Comparison of ENCODE assay signal across 9 cellular contexts in genomic region chr6:149065658-149066556, GRCh38.
DNase-seq lines count a peak whose midpoint lies in the region; ATAC-seq and TF ChIP-seq lines count a peak whose summit lies in the region.
"Had no signal": no experiment of that assay in that cellular context is flagged by ENCODE, and none has a peak within 500 bp of the region (broad histone marks: within the 10 kb centered on the region; RNA-seq: fewer than 3 reads in every experiment).

No MANE protein-coding gene starts in this region.

- H2BK5ac ChIP-seq in H9 (ENCODE audit: insufficient read length, low read length): no peak overlapping the region

- H2BK12ac ChIP-seq in H9 (ENCODE audit: insufficient read length, low read depth, low read length): no peak overlapping the region

- no peaks in the 10 kb centered on the region for H3K79me2 ChIP-seq in H9 (ENCODE audit: insufficient read depth, low read length)

- ATAC-seq in GM19438 (IDR thresholded peaks at IDR 0.05; ENCODE audit: low read depth, unreplicated experiment): peak; percentile 100
- ATAC-seq in HG03442 (IDR thresholded peaks at IDR 0.05; ENCODE audit: unreplicated experiment): peak; percentile 98
- peak; percentile 97 for ATAC-seq in activated CD8-positive, alpha-beta T cell treated with anti-CD3 and anti-CD28 coated beads for 36 hours
- ATAC-seq: HCT116 had no signal

- H2AFZ ChIP-seq in H9 (ENCODE audit: low read length): no peak overlapping the region

- H2BK120ac ChIP-seq in H9 (ENCODE audit: low read depth, low read length, poor library complexity, severe bottlenecking): no peak overlapping the region

- no peak overlapping the region for H4K5ac ChIP-seq in H9 (ENCODE audit: insufficient read length, low read depth, low read length)

- POLR2A ChIA-PET in activated CD8-positive, alpha-beta T cell treated with anti-CD3 and anti-CD28 coated beads for 36 hours (lab: Charles Lee): interaction anchor here (0.8 to 2.2 kb wide), 5 partner anchors 10 to 269 kb away, joined by 3 to 17 read pairs (median 5); no protein-coding TSS in a partner anchor

- in situ Hi-C loops in G401 (cut with HindIII; ENCODE audit: low sequenced_read_pairs): loop anchor here (25.0 kb wide), 1 partner anchor 346 kb away; the partner anchor contains the start of gene SUMO4

- H4K91ac ChIP-seq in H9 (ENCODE audit: insufficient read length, low read depth, low read length): no peak overlapping the region

- peak; percentile 12 for DNase-seq in G401 (ENCODE audit: low spot score)
- peak; percentile 69 for DNase-seq in activated CD8-positive, alpha-beta T cell treated with anti-CD3 and anti-CD28 coated beads for 36 hours
- DNase-seq in T-helper 9 cell: no peak
- DNase-seq in H9: no peak
- no peak for DNase-seq in posterior vena cava (ENCODE audit: low spot score)

- no peaks in the 10 kb centered on the region for H3K9me3 ChIP-seq in H9 (ENCODE audit: control insufficient read depth, low read depth, low read length)

- no peak overlapping the region for H3K56ac ChIP-seq in H9 (ENCODE audit: insufficient read length, low read depth, low read length)

- H3T11ph ChIP-seq in H9 (ENCODE audit: low read length): no peak overlapping the region

- H3K27me3 Mint-ChIP-seq in activated CD8-positive, alpha-beta T cell treated with anti-CD3 and anti-CD28 coated beads for 36 hours: no peaks in the 10 kb centered on the region
- H3K27me3 Mint-ChIP-seq in nephron (ENCODE audit: low read depth): no peaks in the 10 kb centered on the region
- no peaks in the 10 kb centered on the region for H3K27me3 Mint-ChIP-seq in H9 (ENCODE audit: low read depth)

- H3K4me2 ChIP-seq in H9 (ENCODE audit: insufficient read depth, insufficient read length, low read length): no peak overlapping the region

- intact Hi-C loops in activated CD8-positive, alpha-beta T cell treated with anti-CD3 and anti-CD28 coated beads for 36 hours (cut with micrococcal nuclease): no loop called here
- intact Hi-C loops in posterior vena cava (cut with DNase I): no loop called here

- CTCF ChIA-PET in activated CD8-positive, alpha-beta T cell treated with anti-CD3 and anti-CD28 coated beads for 36 hours (lab: Charles Lee): interaction anchor here (0.9 to 9.1 kb wide), 13 partner anchors 9 to 451 kb away, joined by 3 to 61 read pairs (median 7); no protein-coding TSS in a partner anchor

- no peak overlapping the region for H3K9ac ChIP-seq in H9 (ENCODE audit: extremely low read depth, insufficient read length, low read length)

- H4K20me1 ChIP-seq in H9 (ENCODE audit: control insufficient read depth, insufficient read depth, insufficient read length): no peaks in the 10 kb centered on the region

- H3K4me3 Mint-ChIP-seq in activated CD8-positive, alpha-beta T cell treated with anti-CD3 and anti-CD28 coated beads for 36 hours: peak overlapping the region; percentile 3
- H3K4me3 Mint-ChIP-seq in nephron: no peak overlapping the region
- no peak overlapping the region for H3K4me3 Mint-ChIP-seq in H9

- H3K23ac ChIP-seq in H9 (ENCODE audit: insufficient read length, low read depth, low read length): no peak overlapping the region

- TF ChIP-seq CTCF in activated CD8-positive, alpha-beta T cell treated with anti-CD3 and anti-CD28 coated beads for 36 hours (IDR thresholded peaks at IDR 0.05): no peak
- no peak for TF ChIP-seq CTCF in nephron (IDR thresholded peaks at IDR 0.05; ENCODE audit: unreplicated experiment in 3 of 3)
- no peak for TF ChIP-seq CTCF in H9 (conservative IDR thresholded peaks at IDR 0.05)

- no peak overlapping the region for H3K27ac ChIP-seq in H9 (ENCODE audit: insufficient read length, low read depth, low read length)

- no peaks in the 10 kb centered on the region for H3K27me3 ChIP-seq in H9 (ENCODE audit: insufficient read depth, low read length)

- no peaks in the 10 kb centered on the region for H3K9me3 Mint-ChIP-seq in activated CD8-positive, alpha-beta T cell treated with anti-CD3 and anti-CD28 coated beads for 36 hours
- H3K9me3 Mint-ChIP-seq in nephron (no peaks in the 10 kb centered on the region), H9 (no peaks in the 10 kb centered on the region)

- no peak overlapping the region for H3K4ac ChIP-seq in H9 (ENCODE audit: low read depth, low read length)

- no peaks in the 10 kb centered on the region for H3K23me2 ChIP-seq in H9 (ENCODE audit: insufficient read length, low read depth, low read length, poor library complexity, severe bottlenecking)

- no peak overlapping the region for H2AK5ac ChIP-seq in H9 (ENCODE audit: insufficient read length, low read length)

- WGBS in H9 (ENCODE audit: extremely low coverage, insufficient read length, low lambda C conversion rate): no CpG with 5 or more reads among the region's 8 CpGs

- no peak overlapping the region for H3K18ac ChIP-seq in H9 (ENCODE audit: insufficient read length, low read depth, low read length)

- H3K79me1 ChIP-seq in H9 (ENCODE audit: insufficient read depth, low read depth, low read length, poor library complexity, severe bottlenecking): no peaks in the 10 kb centered on the region

- no peaks in the 10 kb centered on the region for H3K4me1 ChIP-seq in H9 (ENCODE audit: insufficient read depth, low read length)

- no peak overlapping the region for H3K14ac ChIP-seq in H9 (ENCODE audit: insufficient read depth, low read length)

- H3K36me3 Mint-ChIP-seq in activated CD8-positive, alpha-beta T cell treated with anti-CD3 and anti-CD28 coated beads for 36 hours (ENCODE audit: low read depth): no peaks in the 10 kb centered on the region
- no peaks in the 10 kb centered on the region for H3K36me3 Mint-ChIP-seq in nephron (ENCODE audit: low read depth)
- no peaks in the 10 kb centered on the region; a peak in 1 of 7 replicates for H3K36me3 Mint-ChIP-seq in H9 (ENCODE audit: insufficient read depth in 1 of 3, low read depth in 3 of 3)

- H2BK20ac ChIP-seq in H9 (ENCODE audit: low read depth, low read length, poor library complexity, severe bottlenecking): no peak overlapping the region

- H3K27ac Mint-ChIP-seq in activated CD8-positive, alpha-beta T cell treated with anti-CD3 and anti-CD28 coated beads for 36 hours: peak overlapping the region; percentile 85
- H3K27ac Mint-ChIP-seq in nephron (peak overlapping the region; percentile 52 to 77 (median 65)), H9 (no peak overlapping the region)

- no peak overlapping the region for H4K8ac ChIP-seq in H9 (replicated peaks; ENCODE audit: insufficient read length, low read depth, low read length)

- no peak overlapping the region for H2BK15ac ChIP-seq in H9 (ENCODE audit: low read depth, low read length)

- H3K4me1 Mint-ChIP-seq in activated CD8-positive, alpha-beta T cell treated with anti-CD3 and anti-CD28 coated beads for 36 hours (ENCODE audit: low read depth): peaks cover 32% of the 10 kb centered on the region
- peaks cover 42% of the 10 kb centered on the region for H3K4me1 Mint-ChIP-seq in nephron
- H3K4me1 Mint-ChIP-seq in H9: 0 out of 4 replicates have a peak, but pooled peaks cover 0 to 3% of the 10 kb centered on the region in 2 experiments

Comparison
In these comparisons a context has a peak if more than half of its experiments do, and no peak if none do; other contexts are left out.
1. DNase-seq: peak in G401 (single experiment) and activated CD8-positive, alpha-beta T cell treated with anti-CD3 and anti-CD28 coated beads for 36 hours (single experiment); none in T-helper 9 cell (single experiment), H9 (single experiment) and posterior vena cava (single experiment).
2. H3K27ac Mint-ChIP-seq: peak in activated CD8-positive, alpha-beta T cell treated with anti-CD3 and anti-CD28 coated beads for 36 hours (single experiment) and nephron (3 of 3); none in H9 (0 of 3).
3. Peak in every context shown above with its lines, with median percentiles within 50 percentile points of each other: ATAC-seq.